In genomic region chr1:83910461-83910860, GRCh38 we compare ENCODE assay signal across 28 cellular contexts.
A peak's percentile ranks its signal among the peaks of the same experiment; 100 is the strongest.
DNase-seq lines count a peak whose midpoint lies in the region; ATAC-seq and TF ChIP-seq lines count a peak whose summit lies in the region.
"Had no signal": no experiment of that assay in that cellular context is flagged by ENCODE, and none has a peak within 500 bp of the region (broad histone marks: within the 10 kb centered on the region; RNA-seq: fewer than 3 reads in every experiment).

No MANE protein-coding gene starts in this region.

- no peaks in the 10 kb centered on the region for H4K20me1 ChIP-seq in mammary epithelial cell (ENCODE audit: insufficient read depth, low read length)

- H3K9me3 ChIP-seq in mammary epithelial cell (replicated peaks; ENCODE audit: insufficient read depth, low read length) = no peaks in the 10 kb centered on the region
- no peaks in the 10 kb centered on the region for H3K9me3 ChIP-seq in skeletal muscle satellite cell (replicated peaks; ENCODE audit: low read length)
- H3K9me3 ChIP-seq: ascending aorta, neutrophil, right lobe of liver, tibial artery had no signal

- 76% methylated on average over 3 of the region's 3 CpGs for WGBS in mammary epithelial cell (ENCODE audit: low coverage, missing lambda C conversion rate)

- intact Hi-C loops in MCF 10A (cut with micrococcal nuclease) = no loop called here
- intact Hi-C loops in mammary epithelial cell (cut with micrococcal nuclease) = no loop called here

- H3K4me1 ChIP-seq in mammary epithelial cell (ENCODE audit: insufficient read depth, low read length) (no peaks in the 10 kb centered on the region), skeletal muscle satellite cell (ENCODE audit: control insufficient read depth, insufficient read depth, low read length) (no peaks in the 10 kb centered on the region)
- H3K4me1 ChIP-seq: left ventricle myocardium inferior, right lobe of liver had no signal

- H3K27me3 Mint-ChIP-seq in MCF 10A (ENCODE audit: insufficient read depth, unreplicated experiment) = no peaks in the 10 kb centered on the region
- H3K27me3 Mint-ChIP-seq in glutamatergic neuron (ENCODE audit: unreplicated experiment) = peaks cover 3% of the 10 kb centered on the region

- no peak for TF ChIP-seq CTCF in MCF 10A (IDR thresholded peaks at IDR 0.05; ENCODE audit: unreplicated experiment)
- TF ChIP-seq CTCF in mammary epithelial cell (conservative IDR thresholded peaks at IDR 0.05 in 1 of 2, IDR thresholded peaks at IDR 0.05 in 1 of 2; ENCODE audit: extremely low read depth in 1 of 2, insufficient read depth in 1 of 2, low read depth in 1 of 2, low read length in 2 of 2) = no peak
- TF ChIP-seq CTCF in choroid plexus epithelial cell (conservative IDR thresholded peaks at IDR 0.05; ENCODE audit: low read depth, low read length) = no peak
- no peak for TF ChIP-seq CTCF in glutamatergic neuron (IDR thresholded peaks at IDR 0.05; ENCODE audit: partially characterized antibody, unreplicated experiment)
- TF ChIP-seq CTCF in brain microvascular endothelial cell (IDR thresholded peaks at IDR 0.05; ENCODE audit: low read depth, low read length, missing control alignments) = no peak

- dilution Hi-C loops in mammary epithelial cell (cut with HindIII; ENCODE audit: low sequenced_read_pairs) = no loop called here

- H3K9ac ChIP-seq in mammary epithelial cell (ENCODE audit: insufficient read depth, low read length) = no peak overlapping the region
- no peak overlapping the region for H3K9ac ChIP-seq in skeletal muscle satellite cell (ENCODE audit: low read depth, low read length)

- DNase-seq in MCF 10A (ENCODE audit: unreplicated experiment) = peak; percentile 22
- no peak for DNase-seq in mammary epithelial cell
- peak; percentile 50 for DNase-seq in choroid plexus epithelial cell (ENCODE audit: low read depth)
- DNase-seq in glutamatergic neuron = no peak
- DNase-seq in brain microvascular endothelial cell = no peak
- DNase-seq: activated CD4-positive, alpha-beta T cell treated with anti-CD3 and anti-CD28 coated beads, Interleukin-2, amount 50 U/mL, for 1 hour; activated CD4-positive, CD25-positive, alpha-beta regulatory T cell; activated effector memory CD4-positive, alpha-beta T cell treated with anti-CD3 and anti-CD28 coated beads, Interleukin-2, amount 50 U/mL, for 16 hours; activated T-cell treated with anti-CD3 and anti-CD28 coated beads, Interleukin-2, amount 50 U/mL, for 1 hour; central memory CD4-positive, alpha-beta T cell; DND-41; GF-D8; islet precursor cell; left ventricle myocardium inferior; naive B cell; NCI-H1417; NCI-H2029 treated with DMSO at 0.1 percent for 48 hours; NCI-H2227 treated with DMSO at 0.1 percent for 48 hours; NCI-H748 treated with DMSO at 0.1 percent for 48 hours; right lobe of liver; stimulated activated CD4-positive, alpha-beta T cell treated with anti-CD3 and anti-CD28 coated beads, Interleukin-4, amount 100 ng/mL, for 1 hour; tibial artery had no signal

- no peaks in the 10 kb centered on the region for H3K79me2 ChIP-seq in mammary epithelial cell (ENCODE audit: insufficient read depth, low read length)

- in situ Hi-C loops in mammary epithelial cell (cut with MboI; ENCODE audit: low sequenced_read_pairs in 2 of 2) (loop anchor here (25.0 kb wide), 1 partner anchor 852 kb away; no protein-coding TSS in a partner anchor), brain microvascular endothelial cell (cut with HindIII; ENCODE audit: low pct_ligation_motif_present, low sequenced_read_pairs) (loop anchor here (25.0 kb wide), 1 partner anchor 702 kb away; no protein-coding TSS in a partner anchor)

- no peaks in the 10 kb centered on the region for H3K9me3 Mint-ChIP-seq in MCF 10A (ENCODE audit: unreplicated experiment)
- H3K9me3 Mint-ChIP-seq in glutamatergic neuron (ENCODE audit: unreplicated experiment) = no peaks in the 10 kb centered on the region

- CTCF ChIA-PET in MCF 10A (lab: Yijun Ruan, JAX) = interaction anchor here (1.3 kb wide), 1 partner anchor 862 kb away, joined by 4 read pairs; no protein-coding TSS in a partner anchor
- CTCF ChIA-PET in mammary epithelial cell (lab: Charles Lee; ENCODE audit: low non-redundant PET) = no interaction called here

- BruUV-seq in MCF 10A (replicated peaks; lab: Mats Ljungman, UMichigan) (no TSS peak), mammary epithelial cell (replicated peaks; lab: Mats Ljungman, UMichigan) (no TSS peak)

- POLR2A ChIA-PET in MCF 10A (lab: Yijun Ruan, JAX) = no interaction called here

- H3K4me2 ChIP-seq in mammary epithelial cell (ENCODE audit: insufficient read depth, low read depth, low read length) (no peak overlapping the region), skeletal muscle satellite cell (ENCODE audit: low read length) (peak overlapping the region; percentile 19)

- H3K4me3 Mint-ChIP-seq in MCF 10A (ENCODE audit: unreplicated experiment) = no peak overlapping the region
- H3K4me3 Mint-ChIP-seq in glutamatergic neuron (ENCODE audit: unreplicated experiment) = no peak overlapping the region
- H3K4me3 Mint-ChIP-seq: activated naive CD8-positive, alpha-beta T cell had no signal

- H2AFZ ChIP-seq in mammary epithelial cell (ENCODE audit: low read depth, low read length) = no peak overlapping the region

- H3K27ac Mint-ChIP-seq in MCF 10A (ENCODE audit: low read depth, unreplicated experiment) = no peak overlapping the region
- peak overlapping the region; percentile 35 for H3K27ac Mint-ChIP-seq in glutamatergic neuron (ENCODE audit: unreplicated experiment)
- H3K27ac Mint-ChIP-seq: activated naive CD8-positive, alpha-beta T cell; naive B cell had no signal

- ATAC-seq in GM19351 (IDR thresholded peaks at IDR 0.05; ENCODE audit: unreplicated experiment) (no peak), GM21825 (IDR thresholded peaks at IDR 0.05; ENCODE audit: unreplicated experiment) (no peak)
- ATAC-seq: right lobe of liver had no signal

- no peak overlapping the region for H3K4me3 ChIP-seq in mammary epithelial cell (replicated peaks in 1 of 3; ENCODE audit: insufficient read depth in 1 of 3, low read depth in 2 of 3, low read length in 3 of 3)
- H3K4me3 ChIP-seq in choroid plexus epithelial cell (ENCODE audit: low read depth, low read length) = no peak overlapping the region
- no peak overlapping the region for H3K4me3 ChIP-seq in skeletal muscle satellite cell (ENCODE audit: low read length)
- no peak overlapping the region for H3K4me3 ChIP-seq in brain microvascular endothelial cell (ENCODE audit: low read depth, low read length)
- H3K4me3 ChIP-seq: ascending aorta, left ventricle myocardium inferior, right lobe of liver, tibial artery had no signal

- H3K27me3 ChIP-seq in mammary epithelial cell (ENCODE audit: insufficient read depth, low read length) (no peaks in the 10 kb centered on the region), skeletal muscle satellite cell (ENCODE audit: control insufficient read depth, insufficient read depth, low read length) (no peaks in the 10 kb centered on the region), brain microvascular endothelial cell (replicated peaks) (no peaks in the 10 kb centered on the region)
- H3K27me3 ChIP-seq: ascending aorta, neutrophil, right lobe of liver, tibial artery had no signal

- no peak overlapping the region for H3K27ac ChIP-seq in mammary epithelial cell (ENCODE audit: insufficient read depth, low read depth, low read length)
- H3K27ac ChIP-seq in brain microvascular endothelial cell = no peak overlapping the region
- H3K27ac ChIP-seq: left ventricle myocardium inferior, neutrophil, right lobe of liver had no signal

- H3K36me3 Mint-ChIP-seq in MCF 10A (ENCODE audit: insufficient read depth, unreplicated experiment) (no peaks in the 10 kb centered on the region), glutamatergic neuron (ENCODE audit: unreplicated experiment) (peaks cover 13% of the 10 kb centered on the region)
- H3K36me3 Mint-ChIP-seq: activated naive CD8-positive, alpha-beta T cell; naive B cell had no signal

- H3K4me1 Mint-ChIP-seq in MCF 10A (ENCODE audit: insufficient read depth, unreplicated experiment) = peaks cover 6% of the 10 kb centered on the region
- peaks cover 2% of the 10 kb centered on the region for H3K4me1 Mint-ChIP-seq in glutamatergic neuron (ENCODE audit: low read depth, unreplicated experiment)
- H3K4me1 Mint-ChIP-seq: naive B cell had no signal

- H3K36me3 ChIP-seq in mammary epithelial cell (ENCODE audit: insufficient read depth, low read length) (peaks cover 3% of the 10 kb centered on the region), skeletal muscle satellite cell (ENCODE audit: insufficient read depth, low read length) (no peaks in the 10 kb centered on the region), brain microvascular endothelial cell (replicated peaks) (no peaks in the 10 kb centered on the region)
- H3K36me3 ChIP-seq: left ventricle myocardium inferior, neutrophil, right lobe of liver had no signal

Comparison
In these comparisons a context has a peak if more than half of its experiments do, and no peak if none do; other contexts are left out.
1. DNase-seq: peak in MCF 10A (single experiment) and choroid plexus epithelial cell (single experiment); none in mammary epithelial cell (single experiment), glutamatergic neuron (single experiment) and brain microvascular endothelial cell (single experiment).